1 cellular context compared by ENCODE assay signal in genomic region chr4:48071171-48071570, GRCh38.
TF ChIP-seq lines count a peak whose summit lies in the region.

No MANE protein-coding gene starts in this region.

TF ChIP-seq in K562, 482 proteins besides CTCF, POLR2A, EP300 and RAD21:
- no peak for TF ChIP-seq KAT8 (IDR thresholded peaks at IDR 0.05; ENCODE audit: low read depth)
- TF ChIP-seq ZNF143 (CRISPR knock-in tag; IDR thresholded peaks at IDR 0.05): no peak
- TF ChIP-seq PRPF4 (IDR thresholded peaks at IDR 0.05; ENCODE audit: insufficient read depth, low read depth, low read length, poor library complexity, severe bottlenecking): no peak
- no peak for TF ChIP-seq SMAD2 (IDR thresholded peaks at IDR 0.05; ENCODE audit: low read depth, low read length)
- no peak for TF ChIP-seq SMARCA5 (IDR thresholded peaks at IDR 0.05)
- TF ChIP-seq ZSCAN32 (CRISPR knock-in tag; IDR thresholded peaks at IDR 0.05): no peak
- no peak for TF ChIP-seq ADNP (tag; IDR thresholded peaks at IDR 0.05)
- no peak for TF ChIP-seq MEF2D (tag; conservative IDR thresholded peaks at IDR 0.05; ENCODE audit: low read depth)
- no peak for TF ChIP-seq ZFX (CRISPR knock-in tag; IDR thresholded peaks at IDR 0.05)
- TF ChIP-seq TARDBP (IDR thresholded peaks at IDR 0.05): no peak
- no peak for TF ChIP-seq ZNF395 (CRISPR knock-in tag; IDR thresholded peaks at IDR 0.05)
- TF ChIP-seq UBTF (IDR thresholded peaks at IDR 0.05; ENCODE audit: borderline replicate concordance in 1 of 2, low read depth in 2 of 2, low read length in 2 of 2): no peak
- no peak for TF ChIP-seq MCM5 (IDR thresholded peaks at IDR 0.05; ENCODE audit: low read depth)
- no peak for TF ChIP-seq ZNF12 (CRISPR knock-in tag; IDR thresholded peaks at IDR 0.05)
- TF ChIP-seq SMAD4 (CRISPR knock-in tag; conservative IDR thresholded peaks at IDR 0.05): no peak
